19 cellular contexts compared by ENCODE assay signal in the genomic region with DNA sequence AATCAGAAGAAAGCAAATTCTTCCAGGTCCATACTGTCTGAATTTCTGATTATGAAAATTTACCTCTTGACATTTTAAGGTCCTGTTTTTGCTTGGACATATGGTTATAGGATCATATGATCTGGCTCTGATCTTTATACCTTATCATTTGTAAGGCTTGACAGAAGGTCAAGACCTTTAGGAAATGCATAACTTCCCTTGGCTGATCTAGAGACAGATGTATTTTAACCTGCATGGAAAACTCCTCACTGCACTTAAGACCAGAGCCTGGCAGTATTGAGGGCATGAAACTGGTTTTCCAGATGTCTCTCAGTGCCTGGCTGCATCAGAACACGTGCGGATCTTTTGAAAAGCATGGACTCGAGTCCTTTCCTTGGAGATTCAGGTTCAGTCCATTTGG.
"Had no signal": no experiment of that assay in that cellular context is flagged by ENCODE, and none has a peak within 500 bp of the region (broad histone marks: within the 10 kb centered on the region; RNA-seq: fewer than 3 reads in every experiment).

No MANE protein-coding gene starts in this region.

- DNase-seq: activated CD4-positive, alpha-beta T cell treated with anti-CD3 and anti-CD28 coated beads for 36 hours; activated CD4-positive, alpha-beta T cell treated with anti-CD3 and anti-CD28 coated beads, Interleukin-2, amount 50 U/mL, for 48 hours; activated effector memory CD4-positive, alpha-beta T cell treated with anti-CD3 and anti-CD28 coated beads, Interleukin-2, amount 50 U/mL, for 16 hours; effector memory CD4-positive, alpha-beta T cell; glutamatergic neuron; hypothalamus; lower lobe of right lung; sigmoid colon; spleen; stimulated activated naive CD8-positive, alpha-beta T cell treated with anti-CD3 and anti-CD28 coated beads, Interleukin-15, Interleukin-2, amounts not matched to agents 100 U/mL and 50 U/mL, for 24 hours; T-helper 2 cell; transverse colon; uterus had no signal

- H3K27ac Mint-ChIP-seq: WTC11 had no signal

- H3K27me3 ChIP-seq: adrenal gland, neutrophil, sigmoid colon, spleen, suprapubic skin, transverse colon, uterus had no signal

- H3K27ac ChIP-seq: adrenal gland, lower lobe of right lung, neutrophil, parathyroid adenoma, sigmoid colon, spleen, suprapubic skin, transverse colon, uterus had no signal

- H3K4me1 Mint-ChIP-seq: WTC11 had no signal

- H3K4me1 ChIP-seq: adrenal gland, lower lobe of right lung, parathyroid adenoma, sigmoid colon, suprapubic skin, transverse colon, uterus had no signal

- H3K9me3 ChIP-seq: adrenal gland, lower lobe of right lung, neutrophil, sigmoid colon, spleen, suprapubic skin, transverse colon, uterus had no signal

- H3K36me3 ChIP-seq: uterus had no signal

- H3K27me3 Mint-ChIP-seq: activated CD4-positive, alpha-beta T cell treated with anti-CD3 and anti-CD28 coated beads for 36 hours had no signal

- ATAC-seq: activated CD4-positive, alpha-beta T cell treated with anti-CD3 and anti-CD28 coated beads for 36 hours; activated naive CD4-positive, alpha-beta T cell treated with anti-CD3 and anti-CD28 coated beads, Interleukin-2, amount 50 U/mL, for 72 hours; lower lobe of right lung; stimulated activated naive CD8-positive, alpha-beta T cell treated with anti-CD3 and anti-CD28 coated beads, Interleukin-15, Interleukin-2, amounts not matched to agents 100 U/mL and 50 U/mL, for 24 hours; WTC11 had no signal

- H3K4me3 ChIP-seq: adrenal gland, lower lobe of right lung, sigmoid colon, spleen, suprapubic skin, transverse colon, uterus had no signal

- H3K9me3 Mint-ChIP-seq: activated naive CD4-positive, alpha-beta T cell treated with anti-CD3 and anti-CD28 coated beads, Interleukin-2, amount 50 U/mL, for 72 hours; WTC11 had no signal

- H3K4me3 Mint-ChIP-seq: activated CD4-positive, alpha-beta T cell treated with anti-CD3 and anti-CD28 coated beads for 36 hours; WTC11 had no signal
